Comparison of ENCODE assay signal across 8 cellular contexts in the genomic region with DNA sequence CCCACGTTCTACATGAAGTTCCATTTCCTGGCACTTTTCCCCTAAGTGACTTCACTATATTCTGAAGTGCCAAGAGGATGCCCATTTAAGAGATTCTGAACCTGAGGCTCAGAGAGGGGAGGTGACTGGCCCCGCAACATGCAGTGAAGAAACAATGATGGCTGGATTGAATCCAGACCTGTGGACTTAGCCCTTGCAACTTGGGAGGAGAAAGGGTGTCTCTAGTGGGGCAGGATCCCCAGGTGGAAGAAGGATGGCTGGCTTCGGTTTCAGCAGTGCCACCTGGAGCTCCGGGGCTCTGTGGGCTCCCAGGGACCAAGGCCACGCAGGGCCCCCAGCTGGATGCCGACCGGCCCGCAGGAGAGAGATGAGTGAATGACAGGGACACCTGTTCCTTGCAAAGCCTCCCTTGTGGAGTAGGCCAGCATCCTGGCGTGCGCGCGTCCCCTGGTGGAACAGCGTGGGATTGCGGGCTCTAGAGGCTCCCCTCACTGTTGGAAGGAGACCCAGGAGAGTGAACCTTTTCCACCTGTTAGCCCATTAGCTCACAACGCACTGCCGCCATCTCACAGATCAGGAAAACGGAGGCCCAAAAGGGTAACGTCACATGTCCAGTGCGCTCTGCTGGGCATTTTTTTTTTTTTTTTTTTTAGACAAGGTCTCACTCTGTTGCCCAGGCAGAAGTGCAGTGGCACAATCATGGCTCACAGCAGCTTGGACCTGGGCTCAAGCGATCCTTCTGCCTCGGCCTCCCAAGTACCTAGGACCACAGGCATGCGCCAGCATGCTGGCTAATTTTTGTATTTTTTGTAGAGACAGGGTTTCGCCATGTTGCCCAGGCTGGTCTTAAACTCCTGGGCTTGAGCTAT.
DNase-seq lines count a peak whose midpoint lies in the region; ATAC-seq, FAIRE-seq and TF ChIP-seq lines count a peak whose summit lies in the region.

No MANE protein-coding gene starts in this region.

- H3K4me3 ChIP-seq in fibroblast of the aortic adventitia (ENCODE audit: low read depth, low read length) (no peak overlapping the region), pancreas (no peak overlapping the region), uterus (no peak overlapping the region)

- H3K4me1 ChIP-seq in pancreas (peaks cover 0 to 9% (median 3%) of the 10 kb centered on the region in 3 donors), uterus (no peaks in the 10 kb centered on the region)

- intact Hi-C loops in pancreas (cut with DNase I) (loop anchor here in 1 of 3 donors (10.0 kb wide), 1 partner anchor 122 kb away; no protein-coding TSS in a partner anchor), uterus (cut with DNase I; ENCODE audit: low total_unique reads) (loop anchor here (10.0 kb wide), 1 partner anchor 112 kb away; a partner anchor contains a TSS)

- no peaks in the 10 kb centered on the region for H3K9me3 ChIP-seq in pancreas
- no peaks in the 10 kb centered on the region for H3K9me3 ChIP-seq in uterus

- H3K27ac ChIP-seq in pancreas, result no peak overlapping the region
- no peak overlapping the region for H3K27ac ChIP-seq in uterus

- no peak for TF ChIP-seq POLR2A in uterus (IDR thresholded peaks at IDR 0.05)

- DNase-seq in COR-L47 (lab: John Stamatoyannopoulos, UW) (peak; percentile 48), activated T-helper 1 cell treated with Interleukin-2 at 50 U/mL for 16 hours (ENCODE audit: low read depth) (peak; percentile 56), fibroblast of the aortic adventitia (ENCODE audit: low read depth) (peak; percentile 20), pancreas (peak; percentile 30 to 94 (median 69)), uterus (peak; percentile 28 to 37), T1000 (lab: John Stamatoyannopoulos, UW) (no peak)

- ATAC-seq in HG03520 (IDR thresholded peaks at IDR 0.05; ENCODE audit: unreplicated experiment), result peak; percentile 50
- peak; percentile 65 to 94 (median 92) for ATAC-seq in pancreas

- TF ChIP-seq CTCF in fibroblast of the aortic adventitia (IDR thresholded peaks at IDR 0.05; ENCODE audit: insufficient read depth, low read length), result peak; percentile 96
- peak; percentile 51 to 86 (median 82) for TF ChIP-seq CTCF in pancreas (IDR thresholded peaks at IDR 0.05)
- TF ChIP-seq CTCF in uterus (IDR thresholded peaks at IDR 0.05), result peak; percentile 64 to 83 (median 70)

- H3K36me3 ChIP-seq in pancreas (no peaks in the 10 kb centered on the region), uterus (no peaks in the 10 kb centered on the region)

- H3K27me3 ChIP-seq in pancreas (no peaks in the 10 kb centered on the region), uterus (no peaks in the 10 kb centered on the region)

- FAIRE-seq in pancreas (lab: Jason Lieb, UNC), result no peak

- 34 to 36% methylated on average over 23 of the region's 23 CpGs for WGBS in pancreas, 2 donors

TF ChIP-seq in PFSK-1, 5 proteins besides CTCF, POLR2A, EP300 and RAD21:
- peak; percentile 40 for TF ChIP-seq FOXP2 (optimal IDR thresholded peaks at IDR 0.05; ENCODE audit: borderline replicate concordance, extremely low read depth, extremely low read length, insufficient read depth)
- TF ChIP-seq, protein P1, sequence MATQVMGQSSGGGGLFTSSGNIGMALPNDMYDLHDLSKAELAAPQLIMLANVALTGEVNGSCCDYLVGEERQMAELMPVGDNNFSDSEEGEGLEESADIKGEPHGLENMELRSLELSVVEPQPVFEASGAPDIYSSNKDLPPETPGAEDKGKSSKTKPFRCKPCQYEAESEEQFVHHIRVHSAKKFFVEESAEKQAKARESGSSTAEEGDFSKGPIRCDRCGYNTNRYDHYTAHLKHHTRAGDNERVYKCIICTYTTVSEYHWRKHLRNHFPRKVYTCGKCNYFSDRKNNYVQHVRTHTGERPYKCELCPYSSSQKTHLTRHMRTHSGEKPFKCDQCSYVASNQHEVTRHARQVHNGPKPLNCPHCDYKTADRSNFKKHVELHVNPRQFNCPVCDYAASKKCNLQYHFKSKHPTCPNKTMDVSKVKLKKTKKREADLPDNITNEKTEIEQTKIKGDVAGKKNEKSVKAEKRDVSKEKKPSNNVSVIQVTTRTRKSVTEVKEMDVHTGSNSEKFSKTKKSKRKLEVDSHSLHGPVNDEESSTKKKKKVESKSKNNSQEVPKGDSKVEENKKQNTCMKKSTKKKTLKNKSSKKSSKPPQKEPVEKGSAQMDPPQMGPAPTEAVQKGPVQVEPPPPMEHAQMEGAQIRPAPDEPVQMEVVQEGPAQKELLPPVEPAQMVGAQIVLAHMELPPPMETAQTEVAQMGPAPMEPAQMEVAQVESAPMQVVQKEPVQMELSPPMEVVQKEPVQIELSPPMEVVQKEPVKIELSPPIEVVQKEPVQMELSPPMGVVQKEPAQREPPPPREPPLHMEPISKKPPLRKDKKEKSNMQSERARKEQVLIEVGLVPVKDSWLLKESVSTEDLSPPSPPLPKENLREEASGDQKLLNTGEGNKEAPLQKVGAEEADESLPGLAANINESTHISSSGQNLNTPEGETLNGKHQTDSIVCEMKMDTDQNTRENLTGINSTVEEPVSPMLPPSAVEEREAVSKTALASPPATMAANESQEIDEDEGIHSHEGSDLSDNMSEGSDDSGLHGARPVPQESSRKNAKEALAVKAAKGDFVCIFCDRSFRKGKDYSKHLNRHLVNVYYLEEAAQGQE (IDR thresholded peaks at IDR 0.05; ENCODE audit: insufficient read depth in 1 of 2, low read depth in 2 of 2, low read length in 2 of 2), result no peak
